Comparison of ENCODE assay signal across 6 cellular contexts in genomic region chr11:24999929-25000328, GRCh38.
A peak's percentile ranks its signal among the peaks of the same experiment; 100 is the strongest.
DNase-seq lines count a peak whose midpoint lies in the region; ATAC-seq, FAIRE-seq and TF ChIP-seq lines count a peak whose summit lies in the region.
"Not testable (repeated sequence)": the region's sequence is repeated elsewhere in the genome, so short reads cannot be mapped to it uniquely, and the experiment has no call there.

No MANE protein-coding gene starts in this region.

- not testable (repeated sequence) for H3K27me3 ChIP-seq in IMR-90 (ENCODE audit: control insufficient read depth, insufficient read depth, low read length); SU-DHL-6 (ENCODE audit: low read length); K562 (ENCODE audit: control insufficient read depth in 2 of 2, insufficient read depth in 2 of 2, low read length in 2 of 2); HepG2 (ENCODE audit: control insufficient read depth in 1 of 2, insufficient read depth in 2 of 2, low read length in 2 of 2)

- H3F3A ChIP-seq in SU-DHL-6 (ENCODE audit: insufficient read depth) = not testable (repeated sequence)

- not testable (repeated sequence) for TF ChIP-seq EP300 in A549 (IDR thresholded peaks at IDR 0.05); K562 (IDR thresholded peaks at IDR 0.05; ENCODE audit: low read length); HepG2 (IDR thresholded peaks at IDR 0.05; ENCODE audit: low read depth in 2 of 2, low read length in 2 of 2); HepG2 (CRISPR knock-in tag; IDR thresholded peaks at IDR 0.05; ENCODE audit: borderline replicate concordance)

- not testable (repeated sequence) for H3K4me2 ChIP-seq in A549; IMR-90 (ENCODE audit: low read depth, low read length); SU-DHL-6 (ENCODE audit: low read depth, low read length, poor library complexity, severe bottlenecking); K562 (ENCODE audit: insufficient read depth, low read length); HepG2 (ENCODE audit: low read depth, low read length)

- not testable (repeated sequence) for H3K9me2 ChIP-seq in SU-DHL-6 (replicated peaks; ENCODE audit: insufficient read depth, low read length)

- H3K23ac ChIP-seq in IMR-90 (ENCODE audit: low read depth, low read length) = not testable (repeated sequence)

- H3K14ac ChIP-seq in IMR-90 (replicated peaks; ENCODE audit: low read depth, low read length) = not testable (repeated sequence)

- CTCF ChIA-PET in A549 (lab: Yijun Ruan, JAX); IMR-90 (lab: Yijun Ruan, JAX); K562 (lab: Yijun Ruan, JAX; ENCODE audit: low intra/inter-chr PET ratio); HepG2 (lab: Yijun Ruan, JAX; ENCODE audit: low intra/inter-chr PET ratio, low total read pairs): not testable (repeated sequence)

- not testable (repeated sequence) for H2BK20ac ChIP-seq in IMR-90 (ENCODE audit: low read depth, low read length)

- not testable (repeated sequence) for H2BK15ac ChIP-seq in IMR-90 (ENCODE audit: low read depth, low read length)

- dilution Hi-C loops in IMR-90 (cut with HindIII; ENCODE audit: low sequenced_read_pairs, unreplicated experiment) = not testable (repeated sequence)

- BruUV-seq in IMR-90 (replicated peaks; lab: Mats Ljungman, UMichigan); K562 (replicated peaks; lab: Mats Ljungman, UMichigan); HepG2 (replicated peaks; lab: Mats Ljungman, UMichigan): not testable (repeated sequence)

- not testable (repeated sequence) for H3K9me3 ChIP-seq in A549; IMR-90 (ENCODE audit: control insufficient read depth, insufficient read depth, low read length); SU-DHL-6 (ENCODE audit: insufficient read depth, low read length); K562 (replicated peaks; ENCODE audit: control insufficient read depth, insufficient read depth, low read depth, low read length)
- H3K9me3 ChIP-seq in HepG2 (ENCODE audit: low read length) = peaks cover 17% of the 10 kb centered on the region; the same call in 1 of the 2 replicates

- not testable (repeated sequence) for H3K36me3 ChIP-seq in IMR-90 (ENCODE audit: control insufficient read depth, insufficient read depth, low read length); SU-DHL-6 (ENCODE audit: low read length); K562 (ENCODE audit: control insufficient read depth, insufficient read depth, low read length); HepG2 (replicated peaks in 1 of 2; ENCODE audit: control insufficient read depth in 1 of 2, insufficient read depth in 2 of 2, low read length in 2 of 2)

- not testable (repeated sequence) for H3K18ac ChIP-seq in IMR-90 (ENCODE audit: low read depth, low read length)

- H3K4ac ChIP-seq in IMR-90 (ENCODE audit: low read depth, low read length) = not testable (repeated sequence)

- H3K27ac ChIP-seq in A549; IMR-90 (ENCODE audit: insufficient read depth, low read length); SU-DHL-6 (ENCODE audit: low read depth, low read length); K562 (ENCODE audit: extremely low read depth, low read depth, low read length); HepG2 (ENCODE audit: extremely low read length, insufficient read depth, low read length): not testable (repeated sequence)

- not testable (repeated sequence) for H3K4me1 ChIP-seq in A549; IMR-90 (ENCODE audit: control insufficient read depth, insufficient read depth, low read length); K562 (replicated peaks in 1 of 2; ENCODE audit: control insufficient read depth in 2 of 2, insufficient read depth in 2 of 2, low read length in 2 of 2); HepG2 (ENCODE audit: insufficient read depth, low read length)

- H2AFZ ChIP-seq in IMR-90 (replicated peaks; ENCODE audit: low read length, poor library complexity); K562 (ENCODE audit: low read depth, low read length); HepG2 (ENCODE audit: low read length): not testable (repeated sequence)
- H2AFZ ChIP-seq in SU-DHL-6 (ENCODE audit: low read depth, low read length, severe bottlenecking) = peak overlapping the region; percentile 11

- H2BK120ac ChIP-seq in IMR-90 (ENCODE audit: low read depth, low read length) = not testable (repeated sequence)

- intact Hi-C loops in IMR-90 (cut with micrococcal nuclease); K562 (cut with micrococcal nuclease); HepG2 (cut with micrococcal nuclease; ENCODE audit: unreplicated experiment): not testable (repeated sequence)

- H4K91ac ChIP-seq in IMR-90 (ENCODE audit: insufficient read depth, low read depth, low read length) = not testable (repeated sequence)

- H3K79me2 ChIP-seq in SU-DHL-6 (ENCODE audit: insufficient read depth, low read length); K562 (ENCODE audit: control insufficient read depth, insufficient read depth, low read length); HepG2 (ENCODE audit: insufficient read depth, low read length): not testable (repeated sequence)

- H2AK9ac ChIP-seq in IMR-90 (replicated peaks; ENCODE audit: low read depth, low read length, poor library complexity) = not testable (repeated sequence)

- not testable (repeated sequence) for ATAC-seq in A549; IMR-90 (ENCODE audit: low read depth); K562; HepG2

- H4K20me1 ChIP-seq in IMR-90 (ENCODE audit: insufficient read depth, low read length); SU-DHL-6 (ENCODE audit: low read depth, low read length); K562 (replicated peaks; ENCODE audit: control insufficient read depth, insufficient read depth, low read length); HepG2 (ENCODE audit: insufficient read depth, low read length): not testable (repeated sequence)

- not testable (repeated sequence) for H3K9me1 ChIP-seq in IMR-90 (ENCODE audit: insufficient read depth, low read length); K562 (ENCODE audit: control insufficient read depth, insufficient read depth, low read length)

- in situ Hi-C loops in IMR-90 (cut with MboI; ENCODE audit: low sequenced_read_pairs); K562 (cut with MboI); HepG2 (cut with HindIII; ENCODE audit: extremely low pct_ligation_motif_present, low pct_unique_long_range_greater_than_20kb): not testable (repeated sequence)

- 35% methylated on average over 5 of the region's 5 CpGs for WGBS in A549 (ENCODE audit: missing lambda C conversion rate)
- WGBS in IMR-90 (ENCODE audit: extremely low coverage in 2 of 2, insufficient read length in 1 of 2), 2 experiments = no CpG with 5 or more reads among the region's 5 CpGs
- WGBS in K562 (ENCODE audit: insufficient coverage, low coverage, missing lambda C conversion rate) = 3% methylated on average over 5 of the region's 5 CpGs
- 0% methylated on average over 1 of the region's 5 CpGs for WGBS in HepG2 (ENCODE audit: low lambda C conversion rate)

- not testable (repeated sequence) for H2AK5ac ChIP-seq in IMR-90 (ENCODE audit: low read depth, low read length)

- TF ChIP-seq CTCF in A549 (IDR thresholded peaks at IDR 0.05); IMR-90 (conservative IDR thresholded peaks at IDR 0.05; ENCODE audit: low read depth, low read length); SU-DHL-6 (IDR thresholded peaks at IDR 0.05; ENCODE audit: insufficient read depth, low read length, poor library complexity, severe bottlenecking); K562 (IDR thresholded peaks at IDR 0.05 in 2 of 3, conservative IDR thresholded peaks at IDR 0.05 in 1 of 3; ENCODE audit: insufficient read depth in 2 of 3, low read depth in 1 of 3, low read length in 3 of 3); HepG2 (CRISPR knock-in tag; IDR thresholded peaks at IDR 0.05): not testable (repeated sequence)

- not testable (repeated sequence) for TF ChIP-seq RAD21 in A549 (conservative IDR thresholded peaks at IDR 0.05 in 1 of 2, IDR thresholded peaks at IDR 0.05 in 1 of 2); IMR-90 (IDR thresholded peaks at IDR 0.05; ENCODE audit: low read length); K562 (CRISPR knock-in tag; conservative IDR thresholded peaks at IDR 0.05 in 1 of 2, IDR thresholded peaks at IDR 0.05 in 1 of 2); HepG2 (CRISPR knock-in tag; IDR thresholded peaks at IDR 0.05)

- H2BK5ac ChIP-seq in IMR-90 (ENCODE audit: low read depth, low read length, poor library complexity, severe bottlenecking) = not testable (repeated sequence)

- H4K5ac ChIP-seq in IMR-90 (ENCODE audit: low read depth, low read length) = not testable (repeated sequence)

- H3K9ac ChIP-seq in IMR-90 (ENCODE audit: low read depth, low read length); SU-DHL-6 (ENCODE audit: low read length); K562 (ENCODE audit: insufficient read depth in 1 of 2, low read depth in 2 of 2, low read length in 2 of 2); HepG2 (ENCODE audit: insufficient read depth, low read depth, low read length): not testable (repeated sequence)

- DNase-seq in A549 (ENCODE audit: low read depth in 1 of 2, low spot score in 1 of 2); IMR-90; K562 (ENCODE audit: extremely low read depth in 1 of 4, low spot score in 3 of 4); HepG2 (ENCODE audit: low spot score): not testable (repeated sequence)
- peak; percentile 2 for DNase-seq in NAMALWA (ENCODE audit: low spot score)

- H3K4me3 ChIP-seq in A549; IMR-90 (ENCODE audit: insufficient read depth, low read depth, low read length); SU-DHL-6 (ENCODE audit: insufficient read depth, low read length, poor library complexity, severe bottlenecking); K562; HepG2 (replicated peaks in 1 of 3; ENCODE audit: insufficient read depth in 1 of 3, low read depth in 2 of 3, low read length in 3 of 3): not testable (repeated sequence)

- not testable (repeated sequence) for H4K8ac ChIP-seq in IMR-90 (ENCODE audit: low read depth in 2 of 2, low read length in 2 of 2)

- TF ChIP-seq POLR2A in A549 (IDR thresholded peaks at IDR 0.05; ENCODE audit: low read length); IMR-90 (IDR thresholded peaks at IDR 0.05; ENCODE audit: low read depth, low read length); K562 (conservative IDR thresholded peaks at IDR 0.05); HepG2 (IDR thresholded peaks at IDR 0.05; ENCODE audit: insufficient read depth in 1 of 2, low read depth in 2 of 2, low read length in 2 of 2): not testable (repeated sequence)

- POLR2A ChIA-PET in A549 (lab: Yijun Ruan, JAX); IMR-90 (lab: Charles Lee; ENCODE audit: unreplicated experiment); K562 (lab: Yijun Ruan, JAX); HepG2 (lab: Yijun Ruan, JAX): not testable (repeated sequence)

- FAIRE-seq in A549 (lab: Jason Lieb, UNC); K562 (lab: Jason Lieb, UNC); HepG2 (lab: Jason Lieb, UNC): not testable (repeated sequence)

- H3K56ac ChIP-seq in IMR-90 (ENCODE audit: extremely low read depth, insufficient read depth, low read length) = not testable (repeated sequence)

- H3K79me1 ChIP-seq in IMR-90 (ENCODE audit: low read depth in 1 of 2, low read length in 2 of 2) = not testable (repeated sequence)
